Comparison of ENCODE assay signal across 10 cellular contexts in the genomic region with DNA sequence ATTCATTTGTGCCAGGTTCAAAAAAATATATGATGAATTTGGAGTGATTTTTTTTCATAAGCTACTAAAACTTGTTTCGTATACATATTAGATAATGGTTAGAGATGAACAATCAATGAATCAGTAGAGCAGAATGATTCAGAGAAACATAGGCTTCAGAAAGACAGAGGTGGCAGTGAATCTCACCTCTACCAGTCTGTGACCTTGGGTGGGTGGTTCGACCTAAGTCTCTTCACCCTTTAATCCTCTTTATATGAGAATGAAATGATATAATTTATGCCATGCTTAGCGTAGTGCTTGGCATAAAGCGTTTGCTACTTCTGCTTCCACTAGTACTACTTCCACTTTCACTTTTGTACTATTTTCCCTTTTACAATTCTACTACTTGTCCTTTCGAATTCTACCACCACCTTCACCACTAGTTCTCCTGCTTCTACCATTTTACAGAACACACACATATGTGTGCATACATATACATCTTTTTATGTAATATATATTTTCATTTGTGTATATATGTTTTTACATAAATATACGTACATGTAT. TPM values are rescaled to one million over a fixed set of nuclear protein-coding genes. Genes with fewer than 3 reads are reported as not detected.
DNase-seq lines count a peak whose midpoint lies in the region; ATAC-seq, FAIRE-seq and TF ChIP-seq lines count a peak whose summit lies in the region.
"Had no signal": no experiment of that assay in that cellular context is flagged by ENCODE, and none has a peak within 500 bp of the region (broad histone marks: within the 10 kb centered on the region; RNA-seq: fewer than 3 reads in every experiment).

No MANE protein-coding gene starts in this region.

- POLR2A ChIA-PET in CD4-positive, alpha-beta T cell (lab: Charles Lee) = no interaction called here

- CTCF ChIA-PET in CD4-positive, alpha-beta T cell (lab: Charles Lee) = no interaction called here

- H3K9me3 ChIP-seq in CD4-positive, alpha-beta T cell (ENCODE audit: control insufficient read depth, low read length) = no peaks in the 10 kb centered on the region
- H3K9me3 ChIP-seq: heart left ventricle had no signal

- peak overlapping the region; percentile 6 for H3K4me3 Mint-ChIP-seq in CD4-positive, alpha-beta T cell
- peak overlapping the region; percentile 47 for H3K4me3 Mint-ChIP-seq in activated T-helper 17 cell treated with anti-CD3 and anti-CD28 coated beads, Interleukin-2, amount 50 U/mL, for 72 hours

- DNase-seq in CD4-positive, alpha-beta T cell = no peak
- DNase-seq in RCC 7860 (ENCODE audit: low spot score) (no peak), NCI-H2081 treated with DMSO at 0.1 percent for 48 hours (lab: John Stamatoyannopoulos, UW) (no peak), middle frontal gyrus (ENCODE audit: extremely low spot score, low spot score) (no peak), NCI-H2196 (lab: John Stamatoyannopoulos, UW; ENCODE audit: unreplicated experiment) (no peak)
- DNase-seq: heart left ventricle had no signal

- H3K27me3 ChIP-seq in CD4-positive, alpha-beta T cell (ENCODE audit: control insufficient read depth, insufficient read depth, low read length) = no peaks in the 10 kb centered on the region
- H3K27me3 ChIP-seq: cardiac muscle cell, heart left ventricle had no signal

- H3K4me1 Mint-ChIP-seq in CD4-positive, alpha-beta T cell (ENCODE audit: low read depth) = peaks cover 21% of the 10 kb centered on the region
- H3K4me1 Mint-ChIP-seq in activated T-helper 17 cell treated with anti-CD3 and anti-CD28 coated beads, Interleukin-2, amount 50 U/mL, for 72 hours = peaks cover 6% of the 10 kb centered on the region

- no peaks in the 10 kb centered on the region for H3K36me3 Mint-ChIP-seq in CD4-positive, alpha-beta T cell (ENCODE audit: low read depth)
- no peaks in the 10 kb centered on the region for H3K36me3 Mint-ChIP-seq in activated T-helper 17 cell treated with anti-CD3 and anti-CD28 coated beads, Interleukin-2, amount 50 U/mL, for 72 hours (ENCODE audit: low read depth)

- intact Hi-C loops in CD4-positive, alpha-beta T cell (cut with DNase I, micrococcal nuclease) = no loop called here

- H3K9me3 Mint-ChIP-seq in CD4-positive, alpha-beta T cell = no peaks in the 10 kb centered on the region
- no peaks in the 10 kb centered on the region for H3K9me3 Mint-ChIP-seq in activated T-helper 17 cell treated with anti-CD3 and anti-CD28 coated beads, Interleukin-2, amount 50 U/mL, for 72 hours

- TF ChIP-seq CTCF in CD4-positive, alpha-beta T cell (IDR thresholded peaks at IDR 0.05) = no peak

- no peak for ATAC-seq in CD4-positive, alpha-beta T cell (ENCODE audit: poor library complexity)
- ATAC-seq in GM19372 (IDR thresholded peaks at IDR 0.05; ENCODE audit: low read depth, unreplicated experiment) (peak; percentile 79), HG03378 (IDR thresholded peaks at IDR 0.05; ENCODE audit: unreplicated experiment) (peak; percentile 84)
- ATAC-seq in activated T-helper 17 cell treated with anti-CD3 and anti-CD28 coated beads, Interleukin-2, amount 50 U/mL, for 72 hours (replicated peaks) = peak; percentile 84
- ATAC-seq: heart left ventricle had no signal

- no peak overlapping the region for H3K27ac Mint-ChIP-seq in CD4-positive, alpha-beta T cell
- H3K27ac Mint-ChIP-seq in activated T-helper 17 cell treated with anti-CD3 and anti-CD28 coated beads, Interleukin-2, amount 50 U/mL, for 72 hours = peak overlapping the region; percentile 51

- no peak overlapping the region for H3K27ac ChIP-seq in CD4-positive, alpha-beta T cell (ENCODE audit: low read depth, low read length)
- H3K27ac ChIP-seq: cardiac muscle cell, heart left ventricle had no signal

- H3K27me3 Mint-ChIP-seq in CD4-positive, alpha-beta T cell = peaks cover 5% of the 10 kb centered on the region
- no peaks in the 10 kb centered on the region for H3K27me3 Mint-ChIP-seq in activated T-helper 17 cell treated with anti-CD3 and anti-CD28 coated beads, Interleukin-2, amount 50 U/mL, for 72 hours

- FAIRE-seq in RCC 7860 (lab: Jason Lieb, UNC) = no peak

RNA-seq across cellular contexts. Expression of gene FYB2, which starts 45.1 kb away (rescaled TPM):
- not detected for total RNA-seq in CD4-positive, alpha-beta T cell
- not detected for total RNA-seq in activated T-helper 17 cell treated with anti-CD3 and anti-CD28 coated beads, Interleukin-2, amount 50 U/mL, for 72 hours
